ENCODE assay signal across 10 cellular contexts in the genomic region with DNA sequence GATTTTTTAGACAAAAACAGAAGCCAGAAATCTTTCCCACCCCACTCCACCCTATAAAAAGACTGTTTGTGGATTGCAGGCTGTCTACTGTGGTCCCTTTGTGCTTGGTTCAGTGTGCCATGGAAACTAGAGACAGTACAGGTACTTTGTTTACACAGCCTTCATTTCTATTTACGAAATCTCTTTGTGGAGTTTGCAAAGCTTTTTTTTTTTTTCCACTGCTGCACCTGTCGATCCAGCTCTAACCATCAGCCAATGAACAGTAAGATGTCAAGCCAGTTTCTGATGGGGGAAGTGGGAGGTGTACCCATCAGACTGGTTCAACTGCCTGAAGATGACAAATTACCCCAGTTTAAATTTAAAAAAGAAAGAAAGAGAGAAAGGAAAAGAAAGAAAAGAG. TPM values are rescaled to one million over a fixed set of nuclear protein-coding genes. Genes with fewer than 3 reads are reported as not detected.
A peak's percentile ranks its signal among the peaks of the same experiment; 100 is the strongest.
DNase-seq lines count a peak whose midpoint lies in the region; ATAC-seq and TF ChIP-seq lines count a peak whose summit lies in the region.
"Had no signal": no experiment of that assay in that cellular context is flagged by ENCODE, and none has a peak within 500 bp of the region (broad histone marks: within the 10 kb centered on the region; RNA-seq: fewer than 3 reads in every experiment).

No MANE protein-coding gene starts in this region.

- H3K36me3 Mint-ChIP-seq in Caco-2 (ENCODE audit: insufficient read depth, unreplicated experiment): peaks cover 6% of the 10 kb centered on the region
- no peaks in the 10 kb centered on the region for H3K36me3 Mint-ChIP-seq in activated naive CD4-positive, alpha-beta T cell treated with anti-CD3 and anti-CD28 coated beads for 36 hours (ENCODE audit: low read depth)

- CTCF ChIA-PET in Caco-2 (lab: Charles Lee): no interaction called here
- CTCF ChIA-PET in activated naive CD4-positive, alpha-beta T cell treated with anti-CD3 and anti-CD28 coated beads for 36 hours (lab: Charles Lee): interaction anchor here (0.6 kb wide), 1 partner anchor 340 kb away, joined by 6 read pairs; no protein-coding TSS in a partner anchor

- H3K4me3 Mint-ChIP-seq in Caco-2 (ENCODE audit: unreplicated experiment): peak overlapping the region; percentile 58
- H3K4me3 Mint-ChIP-seq in activated naive CD4-positive, alpha-beta T cell treated with anti-CD3 and anti-CD28 coated beads for 36 hours: no peak overlapping the region

- POLR2A ChIA-PET in Caco-2 (lab: Charles Lee): no interaction called here

- H3K4me1 Mint-ChIP-seq in Caco-2 (ENCODE audit: low read depth, unreplicated experiment): peaks cover 19% of the 10 kb centered on the region
- peaks cover 27% of the 10 kb centered on the region for H3K4me1 Mint-ChIP-seq in activated naive CD4-positive, alpha-beta T cell treated with anti-CD3 and anti-CD28 coated beads for 36 hours (ENCODE audit: low read depth)

- H3K36me3 ChIP-seq in Caco-2 (ENCODE audit: control insufficient read depth, insufficient read depth, low read length): no peaks in the 10 kb centered on the region
- H3K36me3 ChIP-seq: heart right ventricle, right lobe of liver had no signal

- TF ChIP-seq CTCF in Caco-2 (IDR thresholded peaks at IDR 0.05; ENCODE audit: insufficient read depth in 1 of 2, low read depth in 1 of 2, low read length in 1 of 2, severe bottlenecking in 1 of 2, unreplicated experiment in 1 of 2): no peak

- DNase-seq in Caco-2 (peak; percentile 50 to 78), NCI-H1417 (lab: John Stamatoyannopoulos, UW) (peak; percentile 74 to 98 (median 81)), NCI-H774 (lab: John Stamatoyannopoulos, UW) (peak; percentile 89), left kidney (ENCODE audit: low read depth, low spot score) (peak; percentile 31), amygdala (lab: John Stamatoyannopoulos, UW) (no peak), mucosa of gallbladder (ENCODE audit: low spot score) (no peak)
- DNase-seq in activated naive CD4-positive, alpha-beta T cell treated with anti-CD3 and anti-CD28 coated beads for 36 hours: no peak
- DNase-seq: heart right ventricle, right lobe of liver had no signal

- no peaks in the 10 kb centered on the region for H3K27me3 ChIP-seq in Caco-2 (replicated peaks; ENCODE audit: control insufficient read depth, insufficient read depth, low read length)
- H3K27me3 ChIP-seq: heart right ventricle, right lobe of liver had no signal

- peak overlapping the region; percentile 51 for H3K27ac Mint-ChIP-seq in Caco-2 (ENCODE audit: unreplicated experiment)
- no peak overlapping the region for H3K27ac Mint-ChIP-seq in activated naive CD4-positive, alpha-beta T cell treated with anti-CD3 and anti-CD28 coated beads for 36 hours

- 0 out of 2 replicates have a peak, but pooled peaks cover 3% of the 10 kb centered on the region for H3K4me1 ChIP-seq in Caco-2
- H3K4me1 ChIP-seq: right lobe of liver had no signal

- no peak for ATAC-seq in HG02642 (IDR thresholded peaks at IDR 0.05; ENCODE audit: poor library complexity, unreplicated experiment)
- ATAC-seq: heart right ventricle had no signal

- intact Hi-C loops in Caco-2 (cut with micrococcal nuclease; ENCODE audit: unreplicated experiment): loop anchor here (1.0 kb wide), 1 partner anchor 20 kb away; a partner anchor contains a TSS
- intact Hi-C loops in activated naive CD4-positive, alpha-beta T cell treated with anti-CD3 and anti-CD28 coated beads for 36 hours (cut with micrococcal nuclease): no loop called here

- no peaks in the 10 kb centered on the region for H3K27me3 Mint-ChIP-seq in Caco-2 (ENCODE audit: insufficient read depth, unreplicated experiment)
- no peaks in the 10 kb centered on the region for H3K27me3 Mint-ChIP-seq in activated naive CD4-positive, alpha-beta T cell treated with anti-CD3 and anti-CD28 coated beads for 36 hours (ENCODE audit: low read depth)

- no TSS peak for BruUV-seq in Caco-2 (replicated peaks; lab: Mats Ljungman, UMichigan)

- H3K9me3 Mint-ChIP-seq in Caco-2 (ENCODE audit: unreplicated experiment): no peaks in the 10 kb centered on the region
- peaks cover 2% of the 10 kb centered on the region for H3K9me3 Mint-ChIP-seq in activated naive CD4-positive, alpha-beta T cell treated with anti-CD3 and anti-CD28 coated beads for 36 hours

- H3K9me3 ChIP-seq in Caco-2: no peaks in the 10 kb centered on the region
- H3K9me3 ChIP-seq: heart right ventricle, right lobe of liver had no signal

- H3K4me3 ChIP-seq in Caco-2 (ENCODE audit: low read depth, low read length): no peak overlapping the region
- H3K4me3 ChIP-seq: heart right ventricle, right lobe of liver had no signal

RNA-seq across cellular contexts. Expression of a gene that starts 20.2 kb away (rescaled TPM):
- total RNA-seq in Caco-2 (2022): 53.2 and 65.8 TPM in 2 replicates
- 64.4 TPM for total RNA-seq in mucosa of gallbladder
- total RNA-seq in activated naive CD4-positive, alpha-beta T cell treated with anti-CD3 and anti-CD28 coated beads for 36 hours: 10 to 100 TPM; 53.7 to 54.6 TPM

Comparison
In these comparisons a context has a peak if more than half of its experiments do, and no peak if none do; other contexts are left out.
1. DNase-seq: peak in Caco-2 (2 of 2), NCI-H1417 (3 of 3), NCI-H774 (single experiment) and left kidney (single experiment); none in amygdala (0 of 56), mucosa of gallbladder (single experiment) and activated naive CD4-positive, alpha-beta T cell treated with anti-CD3 and anti-CD28 coated beads for 36 hours (single experiment).